ENCODE assay signal across 21 cellular contexts in the genomic region with DNA sequence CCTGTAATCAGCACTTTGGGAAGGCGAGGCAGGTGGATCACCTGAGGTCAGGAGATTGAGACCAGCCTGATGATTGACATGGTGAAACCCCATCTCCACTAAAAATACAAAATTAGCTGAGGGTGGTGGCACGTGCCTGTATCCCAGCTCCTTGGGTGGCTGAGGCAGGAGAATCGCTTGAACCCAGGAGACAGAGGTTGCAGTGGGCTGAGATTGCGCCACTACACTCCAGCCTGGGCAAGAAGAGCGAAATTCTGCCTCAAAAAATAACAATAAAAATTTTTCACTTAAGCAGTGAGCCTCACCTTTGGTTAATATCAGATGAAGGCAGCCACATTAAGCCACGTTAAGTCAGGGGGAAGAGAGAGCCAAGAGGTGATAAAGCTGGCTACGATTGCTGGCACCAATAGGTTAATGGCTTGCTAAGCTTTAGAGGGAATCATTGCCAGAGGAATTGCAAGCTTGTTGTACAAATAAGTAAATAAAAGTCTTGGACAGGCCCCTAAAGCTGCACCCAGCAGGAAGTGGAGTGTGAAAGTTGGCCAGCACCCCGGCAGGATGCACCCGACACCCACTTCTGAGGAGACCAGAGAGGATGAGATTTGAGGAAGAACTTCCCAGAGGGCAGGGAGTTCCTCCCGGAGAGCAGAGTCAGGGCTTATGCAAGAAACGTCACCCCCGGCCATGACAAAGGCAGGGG. TPM values are rescaled to one million over a fixed set of nuclear protein-coding genes. Genes with fewer than 3 reads are reported as not detected.
DNase-seq lines count a peak whose midpoint lies in the region; ATAC-seq, FAIRE-seq and TF ChIP-seq lines count a peak whose summit lies in the region.
"Had no signal": no experiment of that assay in that cellular context is flagged by ENCODE, and none has a peak within 500 bp of the region (broad histone marks: within the 10 kb centered on the region; RNA-seq: fewer than 3 reads in every experiment).

No MANE protein-coding gene starts in this region.

- H3K36me3 ChIP-seq in pancreas = peaks cover 0 to 5% (median 0%) of the 10 kb centered on the region in 3 donors
- peaks cover 12% of the 10 kb centered on the region for H3K36me3 ChIP-seq in CD4-positive, alpha-beta memory T cell (ENCODE audit: insufficient read depth, low read length)

- H3K27ac ChIP-seq in VCaP (peak overlapping the region; percentile 93), pancreas (peak overlapping the region in 3 of 4 donors; percentile 10 to 45 (median 22))
- no peak overlapping the region for H3K27ac ChIP-seq in CD4-positive, alpha-beta memory T cell (ENCODE audit: low read depth, low read length)
- H3K27ac ChIP-seq: foreskin keratinocyte, PC-9, tibial artery had no signal

- no peak for TF ChIP-seq CTCF in VCaP (conservative IDR thresholded peaks at IDR 0.05)
- TF ChIP-seq CTCF in pancreas (IDR thresholded peaks at IDR 0.05) = no peak

- peaks cover 19 to 28% of the 10 kb centered on the region in 2 donors for H3K36me3 Mint-ChIP-seq in CD4-positive, alpha-beta memory T cell

- CTCF ChIA-PET in CD4-positive, alpha-beta memory T cell (lab: Charles Lee; ENCODE audit: partially characterized antibody) = interaction anchor here (0.9 kb wide), 1 partner anchor 23 kb away, joined by 3 read pairs; no protein-coding TSS in a partner anchor

- H3K27me3 Mint-ChIP-seq in CD4-positive, alpha-beta memory T cell = no peaks in the 10 kb centered on the region
- H3K27me3 Mint-ChIP-seq: naive thymus-derived CD8-positive, alpha-beta T cell had no signal

- intact Hi-C loops in pancreas (cut with DNase I) = no loop called here
- intact Hi-C loops in CD4-positive, alpha-beta memory T cell (cut with micrococcal nuclease) = no loop called here

- H3K27me3 ChIP-seq in pancreas = no peaks in the 10 kb centered on the region
- no peaks in the 10 kb centered on the region for H3K27me3 ChIP-seq in CD4-positive, alpha-beta memory T cell (ENCODE audit: insufficient read depth, low read length)
- H3K27me3 ChIP-seq: BLaER1 treated with 17β-estradiol and CSF1 and Interleukin-3, amounts not matched to agents 10 nM and 100 nM; foreskin keratinocyte; spleen; tibial artery had no signal

- no peak overlapping the region for H3K4me3 ChIP-seq in pancreas
- no peak overlapping the region for H3K4me3 ChIP-seq in CD4-positive, alpha-beta memory T cell (ENCODE audit: low read length in 2 of 2)
- H3K4me3 ChIP-seq: BLaER1 treated with 17β-estradiol and CSF1 and Interleukin-3, amounts not matched to agents 10 nM and 100 nM; PC-9; tibial artery had no signal

- no peaks in the 10 kb centered on the region for H3K9me3 ChIP-seq in pancreas
- H3K9me3 ChIP-seq in CD4-positive, alpha-beta memory T cell (ENCODE audit: control insufficient read depth in 1 of 2, low read length in 2 of 2) = no peaks in the 10 kb centered on the region
- H3K9me3 ChIP-seq: BLaER1 treated with 17β-estradiol and CSF1 and Interleukin-3, amounts not matched to agents 10 nM and 100 nM; spleen; tibial artery had no signal

- DNase-seq in DMS53 (lab: John Stamatoyannopoulos, UW) (peak; percentile 33), DMS53 treated with DMSO at 0.1 percent for 48 hours (lab: John Stamatoyannopoulos, UW; ENCODE audit: unreplicated experiment) (no peak), DMS79 treated with DMSO at 0.1 percent for 48 hours (lab: John Stamatoyannopoulos, UW) (peak; percentile 85), pancreas (peak in 3 of 6 donors; percentile 38 to 61 (median 45))
- DNase-seq in CD4-positive, alpha-beta memory T cell = no peak
- DNase-seq: activated CD8-positive, alpha-beta memory T cell treated with anti-CD3 and anti-CD28 coated beads, Interleukin-2, amount 50 U/mL, for 48 hours; activated naive CD4-positive, alpha-beta T cell treated with anti-CD3 and anti-CD28 coated beads for 36 hours; cortex of kidney; EL; foreskin keratinocyte; naive thymus-derived CD8-positive, alpha-beta T cell; NCI-H1930; NCI-H526 treated with DMSO at 0.1 percent for 48 hours; PC-9; spleen; tibial artery had no signal

- H3K4me3 Mint-ChIP-seq in CD4-positive, alpha-beta memory T cell = no peak overlapping the region
- H3K4me3 Mint-ChIP-seq: activated naive CD4-positive, alpha-beta T cell treated with anti-CD3 and anti-CD28 coated beads for 36 hours; naive thymus-derived CD8-positive, alpha-beta T cell had no signal

- H3K4me1 ChIP-seq in pancreas = peaks cover 6 to 11% (median 9%) of the 10 kb centered on the region in 3 donors
- H3K4me1 ChIP-seq in CD4-positive, alpha-beta memory T cell (ENCODE audit: insufficient read depth, low read length) = no peaks in the 10 kb centered on the region
- H3K4me1 ChIP-seq: foreskin keratinocyte had no signal

- ATAC-seq in pancreas = peak; percentile 66 to 77 (median 74)
- ATAC-seq in HG03432 (IDR thresholded peaks at IDR 0.05; ENCODE audit: unreplicated experiment) = no peak
- no peak for ATAC-seq in HG03097 (IDR thresholded peaks at IDR 0.05; ENCODE audit: low FRiP score, unreplicated experiment)
- ATAC-seq: foreskin keratinocyte; naive thymus-derived CD8-positive, alpha-beta T cell; SK-N-SH treated with all-trans-retinoic acid at 6 μM for 48 hours had no signal

- no peak for FAIRE-seq in pancreas (lab: Jason Lieb, UNC)

- no peaks in the 10 kb centered on the region for H3K9me3 Mint-ChIP-seq in CD4-positive, alpha-beta memory T cell
- H3K9me3 Mint-ChIP-seq: activated naive CD4-positive, alpha-beta T cell treated with anti-CD3 and anti-CD28 coated beads for 36 hours; naive thymus-derived CD8-positive, alpha-beta T cell had no signal

- H3K27ac Mint-ChIP-seq in CD4-positive, alpha-beta memory T cell = peak overlapping the region in 2 of 7 donors; percentile 32 to 39
- H3K27ac Mint-ChIP-seq: activated naive CD4-positive, alpha-beta T cell treated with anti-CD3 and anti-CD28 coated beads for 36 hours had no signal

- WGBS in pancreas, 2 donors = 38 to 42% methylated on average over 12 of the region's 12 CpGs

- H3K4me1 Mint-ChIP-seq in CD4-positive, alpha-beta memory T cell = peaks cover 0 to 5% (median 4%) of the 10 kb centered on the region in 4 donors

- POLR2A ChIA-PET in CD4-positive, alpha-beta memory T cell (lab: Charles Lee; ENCODE audit: partially characterized antibody) = no interaction called here

RNA-seq across cellular contexts. Expression of a gene that starts 41.3 kb away (rescaled TPM):
- 10 to 100 TPM; 50.3 to 83.2 (median 62.1) TPM for total RNA-seq in pancreas
- polyA plus RNA-seq in pancreas = 10 to 100 TPM; 59.0 to 64.7 TPM
- 1 to 10 TPM in 1 of 2 experiments, under 1 TPM in 1; 0.96 to 1.6 TPM for total RNA-seq in CD4-positive, alpha-beta memory T cell
- 1 to 10 TPM; 6.6 to 9.6 TPM for polyA plus RNA-seq in CD4-positive, alpha-beta memory T cell
- total RNA-seq: foreskin keratinocyte; naive thymus-derived CD8-positive, alpha-beta T cell; PC-9 had no signal

RNA-seq across cellular contexts. Expression of a gene that starts 49.7 kb away (rescaled TPM):
- 10 to 100 TPM; 21.6 to 42.4 (median 27.8) TPM for total RNA-seq in pancreas
- 10 to 100 TPM in 1 of 2 donors, 1 to 10 TPM in 1; 9.0 to 17.0 TPM for polyA plus RNA-seq in pancreas
- total RNA-seq in CD4-positive, alpha-beta memory T cell = 10 to 100 TPM; 41.9 to 47.8 TPM
- polyA plus RNA-seq in CD4-positive, alpha-beta memory T cell = 10 to 100 TPM; 52.0 to 61.4 TPM

Comparison
In these comparisons a context has a peak if more than half of its experiments do, and no peak if none do; other contexts are left out.
1. DNase-seq: peak in DMS53 (single experiment) and DMS79 treated with DMSO at 0.1 percent for 48 hours (single experiment); none in DMS53 treated with DMSO at 0.1 percent for 48 hours (single experiment) and CD4-positive, alpha-beta memory T cell (0 of 5).
2. ATAC-seq: peak in pancreas (4 of 4); none in HG03432 (single experiment) and HG03097 (single experiment).
3. RNA of a gene that starts 41.3 kb away (total RNA-seq): 50.3 to 83.2 TPM in pancreas; 0.96 to 1.6 TPM in CD4-positive, alpha-beta memory T cell; every median in the first group is over 10 times any median in the second.